Comparison of ENCODE assay signal across 35 cellular contexts in genomic region chr5:102010644-102011043, GRCh38.
"Had no signal": no experiment of that assay in that cellular context is flagged by ENCODE, and none has a peak within 500 bp of the region (broad histone marks: within the 10 kb centered on the region; RNA-seq: fewer than 3 reads in every experiment).

No MANE protein-coding gene starts in this region.

- H3K36me3 ChIP-seq: MG63 had no signal

- H3K4me2 ChIP-seq: KMS-11 had no signal

- H3K9me3 ChIP-seq: MG63 had no signal

- H3K27me3 ChIP-seq: MG63 had no signal

- H3K27ac ChIP-seq: KMS-11 had no signal

- H3K9ac ChIP-seq: KMS-11 had no signal

- DNase-seq: Karpas-422, Kasumi-1, KG1, MG63, MM.1S, MV-4-11, NCI-H1048, NCI-H1092, NCI-H1092 treated with DMSO at 0.1 percent for 48 hours, NCI-H1105, NCI-H1105 treated with DMSO at 0.1 percent for 48 hours, NCI-H1417, NCI-H1417 treated with DMSO at 0.1 percent for 48 hours, NCI-H1436, NCI-H1436 treated with DMSO at 0.1 percent for 48 hours, NCI-H146, NCI-H1694, NCI-H1694 treated with DMSO at 0.1 percent for 48 hours, NCI-H187, NCI-H187 treated with DMSO at 0.1 percent for 48 hours, NCI-H1930, NCI-H2029, NCI-H2029 treated with DMSO at 0.1 percent for 48 hours, NCI-H2081, NCI-H2081 treated with DMSO at 0.1 percent for 48 hours, NCI-H2107, NCI-H2171, NCI-H2171 treated with DMSO at 0.1 percent for 48 hours, NCI-H2227 treated with DMSO at 0.1 percent for 48 hours, NCI-H226, NCI-H345, NCI-H446, NCI-H446 treated with DMSO at 0.1 percent for 48 hours, NCI-H510A had no signal

- H3K4me3 ChIP-seq: MG63 had no signal
